In genomic region chr19:49059056-49059455, GRCh38 we compare ENCODE assay signal across 17 cellular contexts. TPM values are rescaled to one million over a fixed set of nuclear protein-coding genes. Genes with fewer than 3 reads are reported as not detected.
DNase-seq lines count a peak whose midpoint lies in the region; TF ChIP-seq lines count a peak whose summit lies in the region.
"Had no signal": no experiment of that assay in that cellular context is flagged by ENCODE, and none has a peak within 500 bp of the region (broad histone marks: within the 10 kb centered on the region; RNA-seq: fewer than 3 reads in every experiment).

No MANE protein-coding gene starts in this region.

- intact Hi-C loops in Caco-2 (cut with micrococcal nuclease; ENCODE audit: unreplicated experiment) (no loop called here), vagina (cut with DNase I) (no loop called here)

- no peaks in the 10 kb centered on the region for H3K27me3 ChIP-seq in Caco-2 (replicated peaks; ENCODE audit: control insufficient read depth, insufficient read depth, low read length)
- no peaks in the 10 kb centered on the region for H3K27me3 ChIP-seq in vagina

- no peak for TF ChIP-seq POLR2A in vagina (IDR thresholded peaks at IDR 0.05)

- BruUV-seq in Caco-2 (replicated peaks; lab: Mats Ljungman, UMichigan): no TSS peak

- H3K36me3 ChIP-seq in Caco-2 (ENCODE audit: control insufficient read depth, insufficient read depth, low read length) (no peaks in the 10 kb centered on the region), vagina (no peaks in the 10 kb centered on the region)

- DNase-seq in AG20443 (ENCODE audit: low spot score): peak; percentile 12
- no peak for DNase-seq in Caco-2
- DNase-seq in RWPE1 (ENCODE audit: low spot score): no peak
- DNase-seq in neural crest cell (ENCODE audit: low read depth, low spot score): no peak
- no peak for DNase-seq in activated CD8-positive, alpha-beta memory T cell treated with anti-CD3 and anti-CD28 coated beads for 24 hours
- DNase-seq in immature natural killer cell: no peak
- DNase-seq in vagina (ENCODE audit: extremely low spot score in 2 of 2): no peak
- DNase-seq: CD4-positive, CD25-positive, alpha-beta regulatory T cell; DMS153; GF-D8; MV-4-11; NCI-H1694 treated with DMSO at 0.1 percent for 48 hours; Right ventricle myocardium superior had no signal

- H3K27ac Mint-ChIP-seq in Caco-2 (ENCODE audit: unreplicated experiment) (peak overlapping the region; percentile 54), neural crest cell (ENCODE audit: unreplicated experiment) (no peak overlapping the region), immature natural killer cell (no peak overlapping the region)
- H3K27ac Mint-ChIP-seq: CD4-positive, CD25-positive, alpha-beta regulatory T cell had no signal

- peaks cover 6% of the 10 kb centered on the region for H3K27me3 Mint-ChIP-seq in Caco-2 (ENCODE audit: insufficient read depth, unreplicated experiment)
- H3K27me3 Mint-ChIP-seq in neural crest cell (ENCODE audit: low read depth): peaks cover 76% of the 10 kb centered on the region
- H3K27me3 Mint-ChIP-seq in immature natural killer cell (ENCODE audit: low read depth in 3 of 3): peaks cover 10 to 16% (median 15%) of the 10 kb centered on the region in 3 donors

- H3K9me3 Mint-ChIP-seq in Caco-2 (ENCODE audit: unreplicated experiment) (no peaks in the 10 kb centered on the region), neural crest cell (no peaks in the 10 kb centered on the region), immature natural killer cell (no peaks in the 10 kb centered on the region)

- H3K4me1 Mint-ChIP-seq in Caco-2 (ENCODE audit: low read depth, unreplicated experiment) (peaks cover 8% of the 10 kb centered on the region), neural crest cell (peaks cover 10% of the 10 kb centered on the region), immature natural killer cell (peaks cover 18 to 20% of the 10 kb centered on the region in 2 donors)

- H3K9me3 ChIP-seq in Caco-2 (no peaks in the 10 kb centered on the region), vagina (no peaks in the 10 kb centered on the region)
- H3K9me3 ChIP-seq: A549 had no signal

- peaks cover 6% of the 10 kb centered on the region for H3K36me3 Mint-ChIP-seq in Caco-2 (ENCODE audit: insufficient read depth, unreplicated experiment)
- no peaks in the 10 kb centered on the region for H3K36me3 Mint-ChIP-seq in neural crest cell (ENCODE audit: low read depth)
- H3K36me3 Mint-ChIP-seq in immature natural killer cell: peaks cover 0 to 5% (median 4%) of the 10 kb centered on the region in 3 donors
- H3K36me3 Mint-ChIP-seq: CD4-positive, CD25-positive, alpha-beta regulatory T cell had no signal

- no peak for TF ChIP-seq CTCF in Caco-2 (IDR thresholded peaks at IDR 0.05; ENCODE audit: insufficient read depth in 1 of 2, low read depth in 1 of 2, low read length in 1 of 2, severe bottlenecking in 1 of 2, unreplicated experiment in 1 of 2)
- TF ChIP-seq CTCF in RWPE1 (conservative IDR thresholded peaks at IDR 0.05; ENCODE audit: low read depth): no peak
- no peak for TF ChIP-seq CTCF in neural crest cell (conservative IDR thresholded peaks at IDR 0.05)
- TF ChIP-seq CTCF in vagina (IDR thresholded peaks at IDR 0.05): no peak

- H3K4me3 Mint-ChIP-seq in Caco-2 (ENCODE audit: unreplicated experiment) (no peak overlapping the region), neural crest cell (peak overlapping the region; percentile 4), immature natural killer cell (peak overlapping the region in 1 of 5 donors; percentile 10)

- CTCF ChIA-PET in Caco-2 (lab: Charles Lee) (interaction anchor here (0.6 to 1.7 kb wide), 3 partner anchors 10 to 713 kb away, joined by 4 to 9 read pairs (median 5); no protein-coding TSS in a partner anchor), RWPE1 (lab: Yijun Ruan, JAX) (interaction anchor here (0.8 kb wide), 1 partner anchor 14 kb away, joined by 3 read pairs; the partner anchor contains the start of gene KCNA7)

- H3K4me3 ChIP-seq in Caco-2 (ENCODE audit: low read depth, low read length) (no peak overlapping the region), vagina (no peak overlapping the region)
- H3K4me3 ChIP-seq: A549 had no signal

- H3K4me1 ChIP-seq in Caco-2 (peaks cover 8% of the 10 kb centered on the region), vagina (peaks cover 22% of the 10 kb centered on the region)

- POLR2A ChIA-PET in Caco-2 (lab: Charles Lee) (no interaction called here), RWPE1 (lab: Yijun Ruan, JAX; ENCODE audit: low non-redundant PET) (no interaction called here)

- H3K27ac ChIP-seq in RWPE1: peak overlapping the region; percentile 28; the same call in 1 of the 2 replicates
- no peak overlapping the region for H3K27ac ChIP-seq in vagina
- H3K27ac ChIP-seq: A549, KMS-11 had no signal

RNA-seq across cellular contexts. Expression of gene CGB7, which starts 1.5 kb away (rescaled TPM):
- 2.2 and 3.0 TPM in 2 replicates for total RNA-seq in Caco-2 (2022)
- total RNA-seq in neural crest cell: not detected in 2 replicates
- not detected for polyA plus RNA-seq in immature natural killer cell
- 0.98 TPM for total RNA-seq in vagina
- total RNA-seq: CD4-positive, CD25-positive, alpha-beta regulatory T cell; H4; NCI-H460; Right ventricle myocardium superior had no signal
- polyA plus RNA-seq: CD4-positive, CD25-positive, alpha-beta regulatory T cell had no signal

RNA-seq across cellular contexts. Expression of gene NTF4, which starts 5.6 kb away (rescaled TPM):
- total RNA-seq in Caco-2 (2022) (9.1 and 10.2 TPM in 2 replicates), neural crest cell (not detected in 2 replicates), vagina (6.1 TPM)
- not detected for polyA plus RNA-seq in immature natural killer cell
- total RNA-seq: CD4-positive, CD25-positive, alpha-beta regulatory T cell; H4; NCI-H460 had no signal
- polyA plus RNA-seq: CD4-positive, CD25-positive, alpha-beta regulatory T cell had no signal

RNA-seq across cellular contexts. Expression of gene CGB8, which starts 10.1 kb away (rescaled TPM):
- total RNA-seq in Caco-2 (2022) (not detected in 2 replicates), neural crest cell (not detected in 2 replicates), vagina (not detected)
- polyA plus RNA-seq in immature natural killer cell: not detected
- total RNA-seq: CD4-positive, CD25-positive, alpha-beta regulatory T cell; NCI-H460; Right ventricle myocardium superior had no signal
- polyA plus RNA-seq: CD4-positive, CD25-positive, alpha-beta regulatory T cell had no signal

RNA-seq across cellular contexts. Expression of gene KCNA7, which starts 13.4 kb away (rescaled TPM):
- 1.1 and 1.2 TPM in 2 replicates for total RNA-seq in Caco-2 (2022)
- total RNA-seq in neural crest cell: not detected in 2 replicates
- polyA plus RNA-seq in immature natural killer cell: not detected
- total RNA-seq in vagina: not detected
- total RNA-seq: CD4-positive, CD25-positive, alpha-beta regulatory T cell; H4; NCI-H460 had no signal
- polyA plus RNA-seq: A549; CD4-positive, CD25-positive, alpha-beta regulatory T cell had no signal

RNA-seq across cellular contexts. Expression of gene CGB5, which starts 15.4 kb away (rescaled TPM):
- total RNA-seq in Caco-2 (2022): 0.49 TPM in 1 of 2 replicates, not detected in the other
- not detected in 2 replicates for total RNA-seq in neural crest cell
- polyA plus RNA-seq in immature natural killer cell: not detected
- total RNA-seq in vagina: not detected
- total RNA-seq: CD4-positive, CD25-positive, alpha-beta regulatory T cell; NCI-H460; Right ventricle myocardium superior had no signal
- polyA plus RNA-seq: CD4-positive, CD25-positive, alpha-beta regulatory T cell had no signal
